10 cellular contexts compared by ENCODE assay signal in the genomic region with DNA sequence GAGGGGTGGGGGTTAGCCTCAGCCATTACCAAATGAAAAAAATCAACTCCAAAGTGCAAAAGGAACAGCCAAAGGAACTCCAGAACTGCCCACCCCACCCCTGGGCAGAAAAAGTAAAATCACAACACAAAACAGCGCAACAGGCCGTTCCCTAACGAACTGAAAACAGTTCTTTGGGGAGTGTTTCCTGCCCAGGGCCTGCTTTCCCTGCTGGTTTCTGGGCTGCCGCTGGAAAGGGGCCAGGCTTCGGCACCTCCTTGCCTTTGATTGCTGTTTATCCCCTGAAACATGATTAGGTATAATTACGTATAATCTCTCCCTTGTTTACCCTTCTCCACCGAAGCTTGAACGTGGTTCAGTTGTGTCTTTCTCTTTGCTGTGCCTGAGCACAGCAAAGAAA. TPM values are rescaled to one million over a fixed set of nuclear protein-coding genes. Genes with fewer than 3 reads are reported as not detected.
A peak's percentile ranks its signal among the peaks of the same experiment; 100 is the strongest.
DNase-seq lines count a peak whose midpoint lies in the region; ATAC-seq, FAIRE-seq and TF ChIP-seq lines count a peak whose summit lies in the region.
"Had no signal": no experiment of that assay in that cellular context is flagged by ENCODE, and none has a peak within 500 bp of the region (broad histone marks: within the 10 kb centered on the region; RNA-seq: fewer than 3 reads in every experiment).

No MANE protein-coding gene starts in this region.

- TF ChIP-seq CTCF in tibial artery (IDR thresholded peaks at IDR 0.05) = no peak

- no peak overlapping the region for H3K27ac Mint-ChIP-seq in activated CD4-positive, alpha-beta memory T cell treated with anti-CD3 and anti-CD28 coated beads for 36 hours

- H3K4me1 Mint-ChIP-seq in activated CD4-positive, alpha-beta memory T cell treated with anti-CD3 and anti-CD28 coated beads for 36 hours (ENCODE audit: low read depth) = no peaks in the 10 kb centered on the region

- peak overlapping the region; percentile 62 for H3K9ac ChIP-seq in adipocyte (ENCODE audit: low read length)

- H3K9me3 ChIP-seq in adipocyte (ENCODE audit: control insufficient read depth, low read length) = no peaks in the 10 kb centered on the region
- H3K9me3 ChIP-seq in tibial artery = no peaks in the 10 kb centered on the region
- H3K9me3 ChIP-seq: SJSA1 had no signal

- H3K9me3 Mint-ChIP-seq in activated CD4-positive, alpha-beta memory T cell treated with anti-CD3 and anti-CD28 coated beads for 36 hours = no peaks in the 10 kb centered on the region

- POLR2A ChIA-PET in activated CD4-positive, alpha-beta memory T cell treated with anti-CD3 and anti-CD28 coated beads for 36 hours (lab: Charles Lee) = no interaction called here

- peaks cover 13% of the 10 kb centered on the region for H3K27me3 Mint-ChIP-seq in activated CD4-positive, alpha-beta memory T cell treated with anti-CD3 and anti-CD28 coated beads for 36 hours

- no peaks in the 10 kb centered on the region for H3K36me3 ChIP-seq in adipocyte (ENCODE audit: control insufficient read depth, insufficient read depth, low read length, severe bottlenecking)
- H3K36me3 ChIP-seq in tibial artery = no peaks in the 10 kb centered on the region
- H3K36me3 ChIP-seq: SJSA1 had no signal

- peak overlapping the region; percentile 59 to 69 for H3K27ac ChIP-seq in tibial artery
- H3K27ac ChIP-seq: SJSA1 had no signal

- H3K4me3 Mint-ChIP-seq in activated CD4-positive, alpha-beta memory T cell treated with anti-CD3 and anti-CD28 coated beads for 36 hours = no peak overlapping the region

- DNase-seq in NCI-H345 (lab: John Stamatoyannopoulos, UW) (peak; percentile 30), NCI-H345 treated with DMSO at 0.1 percent for 48 hours (lab: John Stamatoyannopoulos, UW; ENCODE audit: unreplicated experiment) (no peak), adipocyte (ENCODE audit: low read depth) (no peak), left colon (peak; percentile 71 to 79), tibial artery (peak in 1 of 2 donors; percentile 31), GM12891 (ENCODE audit: insufficient read length, low spot score) (no peak)
- no peak for DNase-seq in activated CD4-positive, alpha-beta memory T cell treated with anti-CD3 and anti-CD28 coated beads for 36 hours
- DNase-seq: activated CD8-positive, alpha-beta memory T cell treated with anti-CD3 and anti-CD28 coated beads for 24 hours had no signal

- peaks cover 34% of the 10 kb centered on the region for H3K4me1 ChIP-seq in adipocyte (ENCODE audit: control insufficient read depth, insufficient read depth, low read length)
- peaks cover 0 to 38% (median 19%) of the 10 kb centered on the region in 4 donors for H3K4me1 ChIP-seq in tibial artery

- no peak overlapping the region for H3K4me3 ChIP-seq in adipocyte (ENCODE audit: low read length)
- peak overlapping the region in 1 of 2 donors; percentile 7 for H3K4me3 ChIP-seq in tibial artery
- H3K4me3 ChIP-seq: SJSA1 had no signal

- CTCF ChIA-PET in activated CD4-positive, alpha-beta memory T cell treated with anti-CD3 and anti-CD28 coated beads for 36 hours (lab: Charles Lee) = no interaction called here

- no peak for FAIRE-seq in GM12891 (lab: Jason Lieb, UNC)

- TF ChIP-seq POLR2A in GM12891 (IDR thresholded peaks at IDR 0.05; ENCODE audit: low read depth, low read length) = no peak

- intact Hi-C loops in left colon (cut with DNase I, micrococcal nuclease) (no loop called here), tibial artery (cut with DNase I; ENCODE audit: low total_unique reads) (no loop called here)
- intact Hi-C loops in activated CD4-positive, alpha-beta memory T cell treated with anti-CD3 and anti-CD28 coated beads for 36 hours (cut with micrococcal nuclease) = no loop called here

- peak; percentile 81 for ATAC-seq in left colon
- ATAC-seq in HG03439 (IDR thresholded peaks at IDR 0.05; ENCODE audit: unreplicated experiment) = no peak

- no peaks in the 10 kb centered on the region for H3K36me3 Mint-ChIP-seq in activated CD4-positive, alpha-beta memory T cell treated with anti-CD3 and anti-CD28 coated beads for 36 hours

- H3K27me3 ChIP-seq in adipocyte (replicated peaks; ENCODE audit: control insufficient read depth, insufficient read depth, low read length) (peaks cover 3% of the 10 kb centered on the region), tibial artery (no peaks in the 10 kb centered on the region)
- H3K27me3 ChIP-seq: SJSA1 had no signal

TF ChIP-seq in GM12891, 5 proteins besides CTCF, POLR2A, EP300 and RAD21:
- TF ChIP-seq POLR2AphosphoS5 (IDR thresholded peaks at IDR 0.05; ENCODE audit: low read depth, low read length) = no peak
- TF ChIP-seq PAX5 (IDR thresholded peaks at IDR 0.05; ENCODE audit: insufficient read depth, low read length, severe bottlenecking) = no peak
- TF ChIP-seq POU2F2 (IDR thresholded peaks at IDR 0.05; ENCODE audit: low read depth, low read length) = no peak
TF ChIP-seq in GM12891: peak in this region for 0.

RNA-seq across cellular contexts. Expression of a gene that starts 57.5 kb away (rescaled TPM):
- total RNA-seq in left colon = 100 to 1,000 TPM; 129 to 202 TPM
- 0.28 TPM for polyA plus RNA-seq in GM12891 (2012; ENCODE audit: low read depth, missing spikeins)
- total RNA-seq in activated CD4-positive, alpha-beta memory T cell treated with anti-CD3 and anti-CD28 coated beads for 36 hours = 1 to 10 TPM; 8.3 to 9.3 TPM

Comparison
In these comparisons a context has a peak if more than half of its experiments do, and no peak if none do; other contexts are left out.
1. DNase-seq: peak in NCI-H345 (single experiment) and left colon (2 of 2); none in NCI-H345 treated with DMSO at 0.1 percent for 48 hours (single experiment), adipocyte (single experiment), GM12891 (single experiment) and activated CD4-positive, alpha-beta memory T cell treated with anti-CD3 and anti-CD28 coated beads for 36 hours (single experiment).
2. RNA of a gene that starts 57.5 kb away (total RNA-seq): 129 to 202 TPM in left colon; 8.3 to 9.3 TPM in activated CD4-positive, alpha-beta memory T cell treated with anti-CD3 and anti-CD28 coated beads for 36 hours; every median in the first group is over 10 times any median in the second.